In genomic region chr11:67299471-67300191, GRCh38 we compare ENCODE assay signal across 20 cellular contexts. TPM values are rescaled to one million over a fixed set of nuclear protein-coding genes. Genes with fewer than 3 reads are reported as not detected.
DNase-seq lines count a peak whose midpoint lies in the region; ATAC-seq, FAIRE-seq and TF ChIP-seq lines count a peak whose summit lies in the region.
"Had no signal": no experiment of that assay in that cellular context is flagged by ENCODE, and none has a peak within 500 bp of the region (broad histone marks: within the 10 kb centered on the region; RNA-seq: fewer than 3 reads in every experiment).

No MANE protein-coding gene starts in this region.

- H3K9ac ChIP-seq in IMR-90 (ENCODE audit: low read depth, low read length) (no peak overlapping the region), HepG2 (ENCODE audit: insufficient read depth, low read depth, low read length) (no peak overlapping the region)
- H3K9ac ChIP-seq: KMS-11 had no signal

- H3K27ac ChIP-seq in left ventricle myocardium inferior (replicated peaks), result no peak overlapping the region
- H3K27ac ChIP-seq in IMR-90 (ENCODE audit: insufficient read depth, low read length), result no peak overlapping the region
- H3K27ac ChIP-seq in HepG2 (ENCODE audit: extremely low read length, insufficient read depth, low read length), result no peak overlapping the region
- H3K27ac ChIP-seq in suprapubic skin, result no peak overlapping the region
- H3K27ac ChIP-seq: KMS-11, PC-9 had no signal

- in situ Hi-C loops in IMR-90 (cut with MboI; ENCODE audit: low sequenced_read_pairs), result no loop called here
- in situ Hi-C loops in HepG2 (cut with HindIII; ENCODE audit: extremely low pct_ligation_motif_present, low pct_unique_long_range_greater_than_20kb), result no loop called here

- no peak overlapping the region for H3K4me3 ChIP-seq in left ventricle myocardium inferior
- no peak overlapping the region for H3K4me3 ChIP-seq in IMR-90 (ENCODE audit: insufficient read depth, low read depth, low read length)
- no peak overlapping the region for H3K4me3 ChIP-seq in HepG2 (replicated peaks in 1 of 3; ENCODE audit: insufficient read depth in 1 of 3, low read depth in 2 of 3, low read length in 3 of 3)
- H3K4me3 ChIP-seq in suprapubic skin, result no peak overlapping the region
- H3K4me3 ChIP-seq: PC-9 had no signal

- no TSS peak for BruUV-seq in IMR-90 (replicated peaks; lab: Mats Ljungman, UMichigan)
- BruUV-seq in HepG2 (replicated peaks; lab: Mats Ljungman, UMichigan), result no TSS peak

- H3K27ac Mint-ChIP-seq in mesothelial cell of epicardium, result no peak overlapping the region
- H3K27ac Mint-ChIP-seq: CD4-positive, alpha-beta T cell had no signal

- TF ChIP-seq POLR2A in IMR-90 (IDR thresholded peaks at IDR 0.05; ENCODE audit: low read depth, low read length) (no peak), HepG2 (IDR thresholded peaks at IDR 0.05; ENCODE audit: insufficient read depth in 1 of 2, low read depth in 2 of 2, low read length in 2 of 2) (no peak), suprapubic skin (IDR thresholded peaks at IDR 0.05) (no peak)

- H3K18ac ChIP-seq in IMR-90 (ENCODE audit: low read depth, low read length), result no peak overlapping the region

- H3K4me3 Mint-ChIP-seq in mesothelial cell of epicardium, result no peak overlapping the region
- H3K4me3 Mint-ChIP-seq: CD4-positive, alpha-beta T cell had no signal

- CTCF ChIA-PET in IMR-90 (lab: Yijun Ruan, JAX) (no interaction called here), HepG2 (lab: Yijun Ruan, JAX; ENCODE audit: low intra/inter-chr PET ratio, low total read pairs) (no interaction called here)

- peak overlapping the region; percentile 42 for H2AK9ac ChIP-seq in IMR-90 (replicated peaks; ENCODE audit: low read depth, low read length, poor library complexity)

- intact Hi-C loops in Right ventricle myocardium inferior (cut with DNase I), result no loop called here
- intact Hi-C loops in left ventricle myocardium inferior (cut with micrococcal nuclease), result no loop called here
- intact Hi-C loops in IMR-90 (cut with micrococcal nuclease), result no loop called here
- intact Hi-C loops in HepG2 (cut with micrococcal nuclease; ENCODE audit: unreplicated experiment), result loop anchor here (5.0 kb wide), 1 partner anchor 37 kb away; no protein-coding TSS in a partner anchor

- no peak for FAIRE-seq in HepG2 (lab: Jason Lieb, UNC)
- FAIRE-seq: GM12892 had no signal

- no peaks in the 10 kb centered on the region for H3K27me3 ChIP-seq in left ventricle myocardium inferior (ENCODE audit: low read depth)
- no peaks in the 10 kb centered on the region for H3K27me3 ChIP-seq in IMR-90 (ENCODE audit: control insufficient read depth, insufficient read depth, low read length)
- H3K27me3 ChIP-seq in HepG2 (ENCODE audit: control insufficient read depth in 1 of 2, insufficient read depth in 2 of 2, low read length in 2 of 2), result no peaks in the 10 kb centered on the region
- H3K27me3 ChIP-seq in suprapubic skin, result no peaks in the 10 kb centered on the region

- peaks cover 10% of the 10 kb centered on the region for H3K9me3 ChIP-seq in left ventricle myocardium inferior (replicated peaks)
- peaks cover 2% of the 10 kb centered on the region; the same call in 1 of the 2 replicates for H3K9me3 ChIP-seq in IMR-90 (ENCODE audit: control insufficient read depth, insufficient read depth, low read length)
- H3K9me3 ChIP-seq in HepG2 (ENCODE audit: low read length), result peaks cover 11% of the 10 kb centered on the region; the same call in 1 of the 2 replicates
- H3K9me3 ChIP-seq in suprapubic skin, result peaks cover 12% of the 10 kb centered on the region

- H4K91ac ChIP-seq in IMR-90 (ENCODE audit: insufficient read depth, low read depth, low read length), result no peak overlapping the region

- H4K8ac ChIP-seq in IMR-90 (ENCODE audit: low read depth in 2 of 2, low read length in 2 of 2), result no peak overlapping the region

- WGBS in IMR-90 (ENCODE audit: extremely low coverage in 2 of 2, insufficient read length in 1 of 2), 2 experiments, result 100% methylated on average over 8 of the region's 29 CpGs; no CpG with 5 or more reads in 1 of the 2 experiments
- WGBS in HepG2 (ENCODE audit: low lambda C conversion rate), result 92% methylated on average over 6 of the region's 29 CpGs
- 96% methylated on average over 14 of the region's 29 CpGs for WGBS in suprapubic skin

- no peak overlapping the region for H3K23ac ChIP-seq in IMR-90 (ENCODE audit: low read depth, low read length)

- TF ChIP-seq CTCF in left ventricle myocardium inferior (IDR thresholded peaks at IDR 0.05; ENCODE audit: borderline replicate concordance) (no peak), IMR-90 (conservative IDR thresholded peaks at IDR 0.05; ENCODE audit: low read depth, low read length) (no peak), HepG2 (CRISPR knock-in tag; IDR thresholded peaks at IDR 0.05) (no peak), suprapubic skin (IDR thresholded peaks at IDR 0.05) (no peak), mesothelial cell of epicardium (IDR thresholded peaks at IDR 0.05; ENCODE audit: unreplicated experiment) (no peak)

- no peak overlapping the region for H4K5ac ChIP-seq in IMR-90 (ENCODE audit: low read depth, low read length)

- TF ChIP-seq EP300 in HepG2 (IDR thresholded peaks at IDR 0.05; ENCODE audit: low read depth in 2 of 2, low read length in 2 of 2) (no peak), HepG2 (CRISPR knock-in tag; IDR thresholded peaks at IDR 0.05; ENCODE audit: borderline replicate concordance) (no peak), suprapubic skin (IDR thresholded peaks at IDR 0.05) (no peak)

- H3K79me2 ChIP-seq in HepG2 (ENCODE audit: insufficient read depth, low read length), result peaks cover 3% of the 10 kb centered on the region

- dilution Hi-C loops in IMR-90 (cut with HindIII; ENCODE audit: low sequenced_read_pairs, unreplicated experiment), result no loop called here

- no peak overlapping the region for H3K4ac ChIP-seq in IMR-90 (ENCODE audit: low read depth, low read length)

- H2BK20ac ChIP-seq in IMR-90 (ENCODE audit: low read depth, low read length), result no peak overlapping the region

- H2BK120ac ChIP-seq in IMR-90 (ENCODE audit: low read depth, low read length), result no peak overlapping the region

- H3K9me3 Mint-ChIP-seq in mesothelial cell of epicardium, result peaks cover 14% of the 10 kb centered on the region

- H3K36me3 ChIP-seq in left ventricle myocardium inferior (peaks cover 61% of the 10 kb centered on the region), IMR-90 (ENCODE audit: control insufficient read depth, insufficient read depth, low read length) (peaks cover 40% of the 10 kb centered on the region), HepG2 (replicated peaks in 1 of 2; ENCODE audit: control insufficient read depth in 1 of 2, insufficient read depth in 2 of 2, low read length in 2 of 2) (peaks cover 9 to 33% of the 10 kb centered on the region in 2 experiments; a peak in 4 of 5 replicates), suprapubic skin (peaks cover 52% of the 10 kb centered on the region)

- H2BK15ac ChIP-seq in IMR-90 (ENCODE audit: low read depth, low read length), result no peak overlapping the region

- H3K14ac ChIP-seq in IMR-90 (replicated peaks; ENCODE audit: low read depth, low read length), result no peak overlapping the region

- peaks cover 3% of the 10 kb centered on the region for H3K9me1 ChIP-seq in IMR-90 (ENCODE audit: insufficient read depth, low read length)

- H2AK5ac ChIP-seq in IMR-90 (ENCODE audit: low read depth, low read length), result no peak overlapping the region

- ATAC-seq in Right ventricle myocardium inferior (no peak), IMR-90 (ENCODE audit: low read depth) (no peak), HepG2 (no peak)

- DNase-seq in Right ventricle myocardium inferior (ENCODE audit: missing footprints) (peak; percentile 40), left ventricle myocardium inferior (no peak), IMR-90 (no peak), HepG2 (ENCODE audit: low spot score) (no peak), suprapubic skin (ENCODE audit: low spot score in 2 of 2) (peak; percentile 58 to 70), mesothelial cell of epicardium (ENCODE audit: low spot score in 2 of 2, unreplicated experiment in 2 of 2) (no peak), T-helper 2 cell (no peak)
- DNase-seq in activated CD4-positive, alpha-beta T cell treated with anti-CD3 and anti-CD28 coated beads, Interleukin-2, amount 50 U/mL, for 4 hours, result no peak
- DNase-seq: CD4-positive, alpha-beta T cell; DMS79 treated with DMSO at 0.1 percent for 48 hours; GDM1; HCEC 1CT; NCI-H1930; NCI-H2171; NCI-H446 treated with DMSO at 0.1 percent for 48 hours; NCI-H774; PC-9; SHP77 had no signal

- H3K27me3 Mint-ChIP-seq in mesothelial cell of epicardium (ENCODE audit: low read depth), result no peaks in the 10 kb centered on the region
- H3K27me3 Mint-ChIP-seq: CD4-positive, alpha-beta T cell had no signal

- peaks cover 15% of the 10 kb centered on the region for H3K4me1 Mint-ChIP-seq in mesothelial cell of epicardium

- POLR2A ChIA-PET in IMR-90 (lab: Charles Lee; ENCODE audit: unreplicated experiment), result no interaction called here
- POLR2A ChIA-PET in HepG2 (lab: Yijun Ruan, JAX), result no interaction called here

- H3K4me1 ChIP-seq in left ventricle myocardium inferior (peaks cover 34% of the 10 kb centered on the region), IMR-90 (ENCODE audit: control insufficient read depth, insufficient read depth, low read length) (peaks cover 15% of the 10 kb centered on the region), HepG2 (ENCODE audit: insufficient read depth, low read length) (peaks cover 13% of the 10 kb centered on the region), suprapubic skin (peaks cover 27% of the 10 kb centered on the region)

- H4K20me1 ChIP-seq in IMR-90 (ENCODE audit: insufficient read depth, low read length) (peaks cover 4% of the 10 kb centered on the region), HepG2 (ENCODE audit: insufficient read depth, low read length) (no peaks in the 10 kb centered on the region)

- H3K36me3 Mint-ChIP-seq in mesothelial cell of epicardium, result peaks cover 36% of the 10 kb centered on the region

- no peak overlapping the region for H2AFZ ChIP-seq in IMR-90 (replicated peaks; ENCODE audit: low read length, poor library complexity)
- no peak overlapping the region for H2AFZ ChIP-seq in HepG2 (ENCODE audit: low read length)
- H2AFZ ChIP-seq: PC-9 had no signal

- no peak for TF ChIP-seq RAD21 in IMR-90 (IDR thresholded peaks at IDR 0.05; ENCODE audit: low read length)
- no peak for TF ChIP-seq RAD21 in HepG2 (CRISPR knock-in tag; IDR thresholded peaks at IDR 0.05)

- no peak overlapping the region for H3K56ac ChIP-seq in IMR-90 (ENCODE audit: extremely low read depth, insufficient read depth, low read length)

- H3K79me1 ChIP-seq in IMR-90 (ENCODE audit: low read depth in 1 of 2, low read length in 2 of 2), result peaks cover 6 to 48% of the 10 kb centered on the region in 2 experiments

- H3K4me2 ChIP-seq in IMR-90 (ENCODE audit: low read depth, low read length) (no peak overlapping the region), HepG2 (ENCODE audit: low read depth, low read length) (no peak overlapping the region)
- H3K4me2 ChIP-seq: KMS-11, PC-9 had no signal

- H2BK5ac ChIP-seq in IMR-90 (ENCODE audit: low read depth, low read length, poor library complexity, severe bottlenecking), result no peak overlapping the region

RNA-seq across cellular contexts. Expression of gene SSH3, which starts 3.7 kb away (rescaled TPM):
- total RNA-seq in Right ventricle myocardium inferior, result 15.8 TPM
- total RNA-seq in left ventricle myocardium inferior, result 14.9 TPM
- total RNA-seq in IMR-90 (2012; rRNA removed), result 7.3 and 7.8 TPM in 2 replicates
- polyA plus RNA-seq in IMR-90 (2012; rRNA removed), result 26.7 and 29.2 TPM in 2 replicates
- 14.4 and 25.5 TPM in 2 replicates for polyA plus RNA-seq in IMR-90 (2012; cell fraction: cytosol; rRNA removed)
- 83.1 and 197 TPM in 2 replicates for polyA plus RNA-seq in IMR-90 (2012; cell fraction: nucleus; rRNA removed; ENCODE audit: low replicate concordance)
- total RNA-seq in HepG2 (2016; rRNA removed; fragmentation: Illumina TruSeq; extraction: Trizol), result 7.5 and 12.4 TPM in 2 replicates
- total RNA-seq in HepG2 (2016; cell fraction: cytosol; rRNA removed; fragmentation: Illumina TruSeq; extraction: Trizol; ENCODE audit: low read depth), result 2.6 and 4.3 TPM in 2 replicates
- total RNA-seq in HepG2 (2016; cell fraction: insoluble cytoplasmic fraction; rRNA removed; fragmentation: Illumina TruSeq; extraction: Trizol), result 5.5 and 11.6 TPM in 2 replicates
- total RNA-seq in HepG2 (2016; cell fraction: membrane; rRNA removed; fragmentation: Illumina TruSeq; extraction: Trizol), result 5.3 and 7.4 TPM in 2 replicates
- 13.3 and 15.7 TPM in 2 replicates for total RNA-seq in HepG2 (2016; cell fraction: nucleus; rRNA removed; fragmentation: Illumina TruSeq; extraction: Trizol)
- polyA plus RNA-seq in HepG2 (2011; rRNA removed), result 18.6 and 18.8 TPM in 2 replicates
- 5.6 and 8.3 TPM in 2 replicates for polyA plus RNA-seq in HepG2 (2011; cell fraction: cytosol; rRNA removed)
- 74.8 and 103 TPM in 2 replicates for polyA plus RNA-seq in HepG2 (2011; cell fraction: nucleus; rRNA removed)
- 15.3 and 17.6 TPM in 2 replicates for polyA plus RNA-seq in HepG2 (2012)
- 4.4 and 5.1 TPM in 2 replicates for polyA plus RNA-seq in HepG2 (2016; cell fraction: cytosol; fragmentation: Illumina TruSeq; extraction: Trizol; ENCODE audit: low read depth)
- polyA plus RNA-seq in HepG2 (2016; cell fraction: insoluble cytoplasmic fraction; fragmentation: Illumina TruSeq; extraction: Trizol; ENCODE audit: low read depth), result 8.5 and 13.0 TPM in 2 replicates
- 7.7 and 10.7 TPM in 2 replicates for polyA plus RNA-seq in HepG2 (2016; cell fraction: membrane; fragmentation: Illumina TruSeq; extraction: Trizol; ENCODE audit: low read depth)
- 31.0 and 36.7 TPM in 2 replicates for polyA plus RNA-seq in HepG2 (2016; cell fraction: nucleus; fragmentation: Illumina TruSeq; extraction: Trizol; ENCODE audit: insufficient read depth, low read depth)
- polyA minus RNA-seq in HepG2 (2011; rRNA and poly(A)+ RNA removed; ENCODE audit: low replicate concordance), result 9.3 and 33.1 TPM in 2 replicates
- 5.9 and 7.6 TPM in 2 replicates for polyA minus RNA-seq in HepG2 (2011; cell fraction: cytosol; rRNA and poly(A)+ RNA removed)
- polyA minus RNA-seq in HepG2 (2011; cell fraction: nucleus; rRNA and poly(A)+ RNA removed), result 12.7 and 14.4 TPM in 2 replicates
- total RNA-seq in suprapubic skin, result 100 to 1,000 TPM in 1 of 4 donors, 10 to 100 TPM in 3; 49.4 to 107 (median 63.9) TPM
- 50.4 to 59.0 TPM (median 55.4 TPM) in 3 replicates for total RNA-seq in mesothelial cell of epicardium

RNA-seq across cellular contexts. Expression of gene ANKRD13D, which starts 10.5 kb away (rescaled TPM):
- total RNA-seq in Right ventricle myocardium inferior, result 15.2 TPM
- total RNA-seq in left ventricle myocardium inferior, result 11.8 TPM
- 7.3 and 8.1 TPM in 2 replicates for total RNA-seq in IMR-90 (2012; rRNA removed)
- polyA plus RNA-seq in IMR-90 (2012; rRNA removed), result 38.4 and 44.0 TPM in 2 replicates
- polyA plus RNA-seq in IMR-90 (2012; cell fraction: cytosol; rRNA removed), result 31.2 and 35.3 TPM in 2 replicates
- 129 and 331 TPM in 2 replicates for polyA plus RNA-seq in IMR-90 (2012; cell fraction: nucleus; rRNA removed; ENCODE audit: low replicate concordance)
- total RNA-seq in HepG2 (2016; rRNA removed; fragmentation: Illumina TruSeq; extraction: Trizol), result 4.8 and 18.6 TPM in 2 replicates
- total RNA-seq in HepG2 (2016; cell fraction: cytosol; rRNA removed; fragmentation: Illumina TruSeq; extraction: Trizol; ENCODE audit: low read depth), result 27.6 and 29.6 TPM in 2 replicates
- total RNA-seq in HepG2 (2016; cell fraction: insoluble cytoplasmic fraction; rRNA removed; fragmentation: Illumina TruSeq; extraction: Trizol), result 5.9 and 17.7 TPM in 2 replicates
- total RNA-seq in HepG2 (2016; cell fraction: membrane; rRNA removed; fragmentation: Illumina TruSeq; extraction: Trizol), result 13.2 and 14.7 TPM in 2 replicates
- total RNA-seq in HepG2 (2016; cell fraction: nucleus; rRNA removed; fragmentation: Illumina TruSeq; extraction: Trizol), result 26.2 and 27.8 TPM in 2 replicates
- polyA plus RNA-seq in HepG2 (2011; rRNA removed), result 27.3 and 35.5 TPM in 2 replicates
- polyA plus RNA-seq in HepG2 (2011; cell fraction: cytosol; rRNA removed), result 14.4 and 20.5 TPM in 2 replicates
- polyA plus RNA-seq in HepG2 (2011; cell fraction: nucleus; rRNA removed), result 139 and 163 TPM in 2 replicates
- 9.7 and 17.4 TPM in 2 replicates for polyA plus RNA-seq in HepG2 (2012)
- polyA plus RNA-seq in HepG2 (2016; cell fraction: cytosol; fragmentation: Illumina TruSeq; extraction: Trizol; ENCODE audit: low read depth), result 7.4 TPM in 2 replicates
- polyA plus RNA-seq in HepG2 (2016; cell fraction: insoluble cytoplasmic fraction; fragmentation: Illumina TruSeq; extraction: Trizol; ENCODE audit: low read depth), result 5.1 and 7.5 TPM in 2 replicates
- polyA plus RNA-seq in HepG2 (2016; cell fraction: membrane; fragmentation: Illumina TruSeq; extraction: Trizol; ENCODE audit: low read depth), result 10.9 and 11.1 TPM in 2 replicates
- polyA plus RNA-seq in HepG2 (2016; cell fraction: nucleus; fragmentation: Illumina TruSeq; extraction: Trizol; ENCODE audit: insufficient read depth, low read depth), result 77.4 and 86.1 TPM in 2 replicates
- polyA minus RNA-seq in HepG2 (2011; rRNA and poly(A)+ RNA removed; ENCODE audit: low replicate concordance), result 27.0 and 38.7 TPM in 2 replicates
- polyA minus RNA-seq in HepG2 (2011; cell fraction: cytosol; rRNA and poly(A)+ RNA removed), result 4.4 and 7.0 TPM in 2 replicates
- 38.2 and 45.5 TPM in 2 replicates for polyA minus RNA-seq in HepG2 (2011; cell fraction: nucleus; rRNA and poly(A)+ RNA removed)
- total RNA-seq in suprapubic skin, result 100 to 1,000 TPM in 1 of 4 donors, 10 to 100 TPM in 3; 55.7 to 154 (median 77.2) TPM
- 71.3 to 78.5 TPM (median 76.5 TPM) in 3 replicates for total RNA-seq in mesothelial cell of epicardium

RNA-seq across cellular contexts. Expression of gene GRK2, which starts 33.4 kb away (rescaled TPM):
- 54.1 TPM for total RNA-seq in Right ventricle myocardium inferior
- 53.8 TPM for total RNA-seq in left ventricle myocardium inferior
- 23.9 and 26.7 TPM in 2 replicates for total RNA-seq in IMR-90 (2012; rRNA removed)
- polyA plus RNA-seq in IMR-90 (2012; rRNA removed), result 41.8 and 45.8 TPM in 2 replicates
- polyA plus RNA-seq in IMR-90 (2012; cell fraction: cytosol; rRNA removed), result 23.5 and 42.3 TPM in 2 replicates
- polyA plus RNA-seq in IMR-90 (2012; cell fraction: nucleus; rRNA removed; ENCODE audit: low replicate concordance), result 130 and 275 TPM in 2 replicates
- total RNA-seq in HepG2 (2016; rRNA removed; fragmentation: Illumina TruSeq; extraction: Trizol), result 26.3 and 31.3 TPM in 2 replicates
- 26.5 and 26.8 TPM in 2 replicates for total RNA-seq in HepG2 (2016; cell fraction: cytosol; rRNA removed; fragmentation: Illumina TruSeq; extraction: Trizol; ENCODE audit: low read depth)
- 21.7 and 32.4 TPM in 2 replicates for total RNA-seq in HepG2 (2016; cell fraction: insoluble cytoplasmic fraction; rRNA removed; fragmentation: Illumina TruSeq; extraction: Trizol)
- 46.5 and 47.3 TPM in 2 replicates for total RNA-seq in HepG2 (2016; cell fraction: membrane; rRNA removed; fragmentation: Illumina TruSeq; extraction: Trizol)
- total RNA-seq in HepG2 (2016; cell fraction: nucleus; rRNA removed; fragmentation: Illumina TruSeq; extraction: Trizol), result 25.3 and 29.3 TPM in 2 replicates
- 42.4 and 66.8 TPM in 2 replicates for polyA plus RNA-seq in HepG2 (2011; rRNA removed)
- polyA plus RNA-seq in HepG2 (2011; cell fraction: cytosol; rRNA removed), result 34.8 and 51.8 TPM in 2 replicates
- 202 and 278 TPM in 2 replicates for polyA plus RNA-seq in HepG2 (2011; cell fraction: nucleus; rRNA removed)
- polyA plus RNA-seq in HepG2 (2012), result 39.1 and 39.9 TPM in 2 replicates
- polyA plus RNA-seq in HepG2 (2016; cell fraction: cytosol; fragmentation: Illumina TruSeq; extraction: Trizol; ENCODE audit: low read depth), result 19.6 and 21.3 TPM in 2 replicates
- 24.6 and 30.4 TPM in 2 replicates for polyA plus RNA-seq in HepG2 (2016; cell fraction: insoluble cytoplasmic fraction; fragmentation: Illumina TruSeq; extraction: Trizol; ENCODE audit: low read depth)
- polyA plus RNA-seq in HepG2 (2016; cell fraction: membrane; fragmentation: Illumina TruSeq; extraction: Trizol; ENCODE audit: low read depth), result 34.4 and 41.1 TPM in 2 replicates
- 65.6 and 70.5 TPM in 2 replicates for polyA plus RNA-seq in HepG2 (2016; cell fraction: nucleus; fragmentation: Illumina TruSeq; extraction: Trizol; ENCODE audit: insufficient read depth, low read depth)
- polyA minus RNA-seq in HepG2 (2011; rRNA and poly(A)+ RNA removed; ENCODE audit: low replicate concordance), result 142 and 187 TPM in 2 replicates
- 39.4 and 40.8 TPM in 2 replicates for polyA minus RNA-seq in HepG2 (2011; cell fraction: cytosol; rRNA and poly(A)+ RNA removed)
- 41.1 and 50.2 TPM in 2 replicates for polyA minus RNA-seq in HepG2 (2011; cell fraction: nucleus; rRNA and poly(A)+ RNA removed)
- total RNA-seq in suprapubic skin, result 100 to 1,000 TPM in 2 of 4 donors, 10 to 100 TPM in 2; 84.3 to 157 (median 105) TPM
- total RNA-seq in mesothelial cell of epicardium, result 46.4 to 48.4 TPM (median 46.5 TPM) in 3 replicates

RNA-seq across cellular contexts. Expression of gene POLD4, which starts 53.7 kb away (rescaled TPM):
- total RNA-seq in Right ventricle myocardium inferior (49.7 TPM), left ventricle myocardium inferior (47.0 TPM), IMR-90 (2012; rRNA removed) (40.8 and 46.4 TPM in 2 replicates), HepG2 (2016; rRNA removed; fragmentation: Illumina TruSeq; extraction: Trizol) (10.5 and 10.9 TPM in 2 replicates), suprapubic skin (10 to 100 TPM; 54.5 to 75.7 (median 65.0) TPM), mesothelial cell of epicardium (32.0 to 37.9 TPM (median 32.2 TPM) in 3 replicates)
- polyA plus RNA-seq in IMR-90 (2012; rRNA removed) (133 and 152 TPM in 2 replicates), HepG2 (2011; rRNA removed) (27.4 and 35.1 TPM in 2 replicates)
- 252 and 358 TPM in 2 replicates for polyA plus RNA-seq in IMR-90 (2012; cell fraction: cytosol; rRNA removed)
- polyA plus RNA-seq in IMR-90 (2012; cell fraction: nucleus; rRNA removed; ENCODE audit: low replicate concordance), result 170 and 292 TPM in 2 replicates
- 5.2 and 7.4 TPM in 2 replicates for total RNA-seq in HepG2 (2016; cell fraction: cytosol; rRNA removed; fragmentation: Illumina TruSeq; extraction: Trizol; ENCODE audit: low read depth)
- 9.4 and 11.7 TPM in 2 replicates for total RNA-seq in HepG2 (2016; cell fraction: insoluble cytoplasmic fraction; rRNA removed; fragmentation: Illumina TruSeq; extraction: Trizol)
- 9.2 and 9.7 TPM in 2 replicates for total RNA-seq in HepG2 (2016; cell fraction: membrane; rRNA removed; fragmentation: Illumina TruSeq; extraction: Trizol)
- total RNA-seq in HepG2 (2016; cell fraction: nucleus; rRNA removed; fragmentation: Illumina TruSeq; extraction: Trizol), result 4.2 and 8.2 TPM in 2 replicates
- polyA plus RNA-seq in HepG2 (2011; cell fraction: cytosol; rRNA removed), result 32.2 and 49.3 TPM in 2 replicates
- 59.7 and 63.0 TPM in 2 replicates for polyA plus RNA-seq in HepG2 (2011; cell fraction: nucleus; rRNA removed)
- 16.6 and 24.1 TPM in 2 replicates for polyA plus RNA-seq in HepG2 (2012)
- 5.8 and 8.7 TPM in 2 replicates for polyA plus RNA-seq in HepG2 (2016; cell fraction: cytosol; fragmentation: Illumina TruSeq; extraction: Trizol; ENCODE audit: low read depth)
- polyA plus RNA-seq in HepG2 (2016; cell fraction: insoluble cytoplasmic fraction; fragmentation: Illumina TruSeq; extraction: Trizol; ENCODE audit: low read depth), result 10.2 and 12.5 TPM in 2 replicates
- 7.5 and 7.8 TPM in 2 replicates for polyA plus RNA-seq in HepG2 (2016; cell fraction: membrane; fragmentation: Illumina TruSeq; extraction: Trizol; ENCODE audit: low read depth)
- 12.5 and 16.3 TPM in 2 replicates for polyA plus RNA-seq in HepG2 (2016; cell fraction: nucleus; fragmentation: Illumina TruSeq; extraction: Trizol; ENCODE audit: insufficient read depth, low read depth)
- polyA minus RNA-seq in HepG2 (2011; rRNA and poly(A)+ RNA removed; ENCODE audit: low replicate concordance), result 10.3 and 10.4 TPM in 2 replicates
- polyA minus RNA-seq in HepG2 (2011; cell fraction: cytosol; rRNA and poly(A)+ RNA removed), result 10.2 and 11.6 TPM in 2 replicates
- polyA minus RNA-seq in HepG2 (2011; cell fraction: nucleus; rRNA and poly(A)+ RNA removed), result 7.2 and 9.7 TPM in 2 replicates

Comparison
In these comparisons a context has a peak if more than half of its experiments do, and no peak if none do; other contexts are left out.
1. DNase-seq: peak in Right ventricle myocardium inferior (single experiment) and suprapubic skin (2 of 2); none in left ventricle myocardium inferior (single experiment), IMR-90 (single experiment), HepG2 (single experiment), activated CD4-positive, alpha-beta T cell treated with anti-CD3 and anti-CD28 coated beads, Interleukin-2, amount 50 U/mL, for 4 hours (0 of 2), mesothelial cell of epicardium (0 of 2) and T-helper 2 cell (0 of 5).